1 cellular context compared by ENCODE assay signal in genomic region chr5:134000116-134000515, GRCh38.
TF ChIP-seq lines count a peak whose summit lies in the region.

No MANE protein-coding gene starts in this region.

TF ChIP-seq in HepG2, 621 proteins besides CTCF, POLR2A, EP300 and RAD21 (continued from another document):
- TF ChIP-seq ZNF687 (CRISPR knock-in tag; IDR thresholded peaks at IDR 0.05) (peak; percentile 48; the same call in 1 of the 2 replicates), ZFP91 (CRISPR knock-in tag; IDR thresholded peaks at IDR 0.05; ENCODE audit: borderline replicate concordance) (0 out of 2 replicates have a peak, but pooled peaks have one; percentile 17), ZNF18 (CRISPR knock-in tag; IDR thresholded peaks at IDR 0.05; ENCODE audit: insufficient replicate concordance) (no peak), ADNP (CRISPR knock-in tag; IDR thresholded peaks at IDR 0.05) (no peak), ZNF557 (CRISPR knock-in tag; IDR thresholded peaks at IDR 0.05) (no peak), SCMH1 (CRISPR knock-in tag; IDR thresholded peaks at IDR 0.05; ENCODE audit: borderline replicate concordance) (no peak), ZNF275 (CRISPR knock-in tag; IDR thresholded peaks at IDR 0.05; ENCODE audit: borderline replicate concordance) (no peak), TFAP4 (IDR thresholded peaks at IDR 0.05; ENCODE audit: borderline replicate concordance, low read depth) (0 out of 2 replicates have a peak, but pooled peaks have one; percentile 20), DMTF1 (CRISPR knock-in tag; IDR thresholded peaks at IDR 0.05) (no peak), CC2D1A (CRISPR knock-in tag; IDR thresholded peaks at IDR 0.05) (no peak), ZNF605 (CRISPR knock-in tag; IDR thresholded peaks at IDR 0.05) (no peak), ZMYM2 (CRISPR knock-in tag; IDR thresholded peaks at IDR 0.05) (peak; percentile 55; the same call in 1 of the 2 replicates), HHEX (CRISPR knock-in tag; IDR thresholded peaks at IDR 0.05) (no peak), NR3C1 (CRISPR knock-in tag; IDR thresholded peaks at IDR 0.05) (no peak), PHB2 (IDR thresholded peaks at IDR 0.05; ENCODE audit: partially characterized antibody) (no peak), ELK4 (CRISPR knock-in tag; IDR thresholded peaks at IDR 0.05; ENCODE audit: borderline replicate concordance) (no peak), SNAPC4 (CRISPR knock-in tag; IDR thresholded peaks at IDR 0.05) (no peak), SETDB1 (CRISPR knock-in tag; IDR thresholded peaks at IDR 0.05; ENCODE audit: borderline replicate concordance) (no peak), HBP1 (CRISPR knock-in tag; IDR thresholded peaks at IDR 0.05; ENCODE audit: low read depth) (no peak), ZNF770 (CRISPR knock-in tag; IDR thresholded peaks at IDR 0.05) (no peak), PBX2 (CRISPR knock-in tag; IDR thresholded peaks at IDR 0.05) (no peak)
